In genomic region chr10:107423903-107424302, GRCh38 we compare ENCODE assay signal across 24 cellular contexts.
DNase-seq lines count a peak whose midpoint lies in the region; ATAC-seq and TF ChIP-seq lines count a peak whose summit lies in the region.
"Had no signal": no experiment of that assay in that cellular context is flagged by ENCODE, and none has a peak within 500 bp of the region (broad histone marks: within the 10 kb centered on the region; RNA-seq: fewer than 3 reads in every experiment).

No MANE protein-coding gene starts in this region.

- no peaks in the 10 kb centered on the region for H3K9me3 ChIP-seq in T-helper 17 cell (ENCODE audit: control insufficient read depth, low read length, poor library complexity, severe bottlenecking)
- H3K9me3 ChIP-seq: Peyer's patch, transverse colon had no signal

- peak; percentile 38 for DNase-seq in kidney glomerular epithelial cell (lab: John Stamatoyannopoulos, UW)
- DNase-seq in glutamatergic neuron = no peak
- DNase-seq in epidermal melanocyte (ENCODE audit: insufficient read length, low spot score) = no peak
- no peak for DNase-seq in activated CD4-positive, alpha-beta T cell treated with anti-CD3 and anti-CD28 coated beads, Interleukin-2, amount 50 U/mL, for 4 hours
- DNase-seq in T-helper 17 cell = no peak
- DNase-seq: AML-193; CD4-positive, alpha-beta T cell; HCEC 1CT; Karpas-422; NCI-H1436 treated with DMSO at 0.1 percent for 48 hours; NCI-H2081 treated with DMSO at 0.1 percent for 48 hours; NCI-H2227 treated with DMSO at 0.1 percent for 48 hours; NCI-H526 treated with DMSO at 0.1 percent for 48 hours; Peyer's patch; SHP77; stimulated activated CD4-positive, alpha-beta T cell treated with anti-CD3 and anti-CD28 coated beads, Interleukin-15, amount 100 ng/mL, for 24 hours; stimulated activated CD4-positive, alpha-beta T cell treated with anti-CD3 and anti-CD28 coated beads, Interleukin-4, amount 100 ng/mL, for 4 hours; transverse colon had no signal

- H3K4me3 Mint-ChIP-seq in glutamatergic neuron (ENCODE audit: unreplicated experiment) (no peak overlapping the region), T-helper 17 cell (no peak overlapping the region)
- H3K4me3 Mint-ChIP-seq: activated naive CD4-positive, alpha-beta T cell treated with anti-CD3 and anti-CD28 coated beads, Interleukin-2, amount 50 U/mL, for 24 hours; CD4-positive, alpha-beta T cell; natural killer cell treated with Interleukin-12 subunit alpha and Interleukin-12 subunit beta and Interleukin-15 and Interleukin-18, amount 100 ng/mL, for 72 hours had no signal

- H3K27me3 Mint-ChIP-seq in glutamatergic neuron (ENCODE audit: unreplicated experiment) = no peaks in the 10 kb centered on the region
- H3K27me3 Mint-ChIP-seq in T-helper 17 cell = no peaks in the 10 kb centered on the region
- H3K27me3 Mint-ChIP-seq: activated naive CD4-positive, alpha-beta T cell treated with anti-CD3 and anti-CD28 coated beads, Interleukin-2, amount 50 U/mL, for 24 hours; CD4-positive, alpha-beta T cell; natural killer cell treated with Interleukin-12 subunit alpha and Interleukin-12 subunit beta and Interleukin-15 and Interleukin-18, amount 100 ng/mL, for 72 hours had no signal

- H3K36me3 Mint-ChIP-seq in glutamatergic neuron (ENCODE audit: unreplicated experiment) (no peaks in the 10 kb centered on the region), T-helper 17 cell (ENCODE audit: low read depth) (no peaks in the 10 kb centered on the region)
- H3K36me3 Mint-ChIP-seq: activated naive CD4-positive, alpha-beta T cell treated with anti-CD3 and anti-CD28 coated beads, Interleukin-2, amount 50 U/mL, for 24 hours; natural killer cell treated with Interleukin-12 subunit alpha and Interleukin-12 subunit beta and Interleukin-15 and Interleukin-18, amount 100 ng/mL, for 72 hours had no signal

- no peak for TF ChIP-seq CTCF in glutamatergic neuron (IDR thresholded peaks at IDR 0.05; ENCODE audit: partially characterized antibody, unreplicated experiment)

- H3K27ac Mint-ChIP-seq in glutamatergic neuron (ENCODE audit: unreplicated experiment) = no peak overlapping the region
- no peak overlapping the region for H3K27ac Mint-ChIP-seq in T-helper 17 cell
- H3K27ac Mint-ChIP-seq: activated naive CD4-positive, alpha-beta T cell treated with anti-CD3 and anti-CD28 coated beads, Interleukin-2, amount 50 U/mL, for 24 hours; CD4-positive, alpha-beta T cell; natural killer cell treated with Interleukin-12 subunit alpha and Interleukin-12 subunit beta and Interleukin-15 and Interleukin-18, amount 100 ng/mL, for 72 hours had no signal

- ATAC-seq in GM18907 (IDR thresholded peaks at IDR 0.05; ENCODE audit: unreplicated experiment) (peak; percentile 66), GM21717 (IDR thresholded peaks at IDR 0.05; ENCODE audit: unreplicated experiment) (peak; percentile 38), HG03378 (IDR thresholded peaks at IDR 0.05; ENCODE audit: unreplicated experiment) (peak; percentile 47), T-helper 17 cell (no peak)
- ATAC-seq: A549; natural killer cell treated with Interleukin-12 subunit alpha and Interleukin-12 subunit beta and Interleukin-15 and Interleukin-18, amount 100 ng/mL, for 72 hours had no signal

- H3K4me1 Mint-ChIP-seq in glutamatergic neuron (ENCODE audit: low read depth, unreplicated experiment) (peaks cover 2% of the 10 kb centered on the region), T-helper 17 cell (no peaks in the 10 kb centered on the region)
- H3K4me1 Mint-ChIP-seq: activated naive CD4-positive, alpha-beta T cell treated with anti-CD3 and anti-CD28 coated beads, Interleukin-2, amount 50 U/mL, for 24 hours had no signal

- H3K9me3 Mint-ChIP-seq in glutamatergic neuron (ENCODE audit: unreplicated experiment) = no peaks in the 10 kb centered on the region
